In the genomic region with DNA sequence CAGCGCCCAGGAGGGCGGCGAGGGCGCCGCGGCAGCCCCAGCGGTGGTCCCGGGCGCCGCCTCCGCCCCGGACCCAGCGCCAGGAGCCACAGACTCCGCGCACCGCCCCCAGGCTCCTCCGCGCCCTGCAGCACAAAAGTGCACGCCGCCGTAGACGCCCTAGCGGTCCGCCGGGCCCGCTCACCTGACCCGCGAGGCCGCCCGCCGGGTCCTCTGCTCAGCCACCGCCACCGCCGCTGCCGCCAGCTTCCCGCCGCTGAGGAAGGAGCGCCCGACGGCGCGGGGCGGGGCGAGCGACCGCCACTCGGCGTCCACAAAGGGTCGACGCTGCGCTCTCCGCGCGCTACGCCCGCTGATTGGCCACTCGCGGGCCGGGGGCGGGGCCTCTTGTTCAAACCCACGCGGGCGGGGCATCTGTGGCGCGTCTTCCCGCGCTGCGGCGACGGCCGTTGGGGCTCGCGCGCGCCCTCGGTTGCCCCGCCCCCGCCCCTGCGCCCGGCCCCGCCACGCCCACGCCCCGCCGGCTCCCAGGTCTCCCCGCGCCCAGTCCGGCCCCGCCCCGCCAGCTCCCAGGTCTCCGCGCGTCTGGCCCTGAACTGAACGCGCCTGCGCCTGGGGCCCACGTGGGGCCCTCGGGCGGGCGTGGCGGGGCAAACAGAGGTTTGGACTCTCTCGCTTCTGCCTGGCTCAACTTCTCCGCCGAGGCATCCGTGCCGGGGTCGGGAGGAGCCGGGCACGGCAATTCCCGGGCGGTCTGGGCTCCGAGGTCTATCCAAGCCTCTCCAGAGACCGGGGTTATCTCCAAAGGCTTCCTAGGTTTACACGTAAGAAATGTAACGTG, we compare ENCODE assay signal across 1 cellular context.
TF ChIP-seq lines count a peak whose summit lies in the region.

A gene (minus strand): TSS at position 269 of the 841 bp plus-strand sequence. CDS start 9,154 bp downstream, outside the sequence.

TF ChIP-seq in HEK293, 187 proteins besides CTCF, POLR2A, EP300 and RAD21 (continued from another document and continues in another):
- TF ChIP-seq, protein P1, sequence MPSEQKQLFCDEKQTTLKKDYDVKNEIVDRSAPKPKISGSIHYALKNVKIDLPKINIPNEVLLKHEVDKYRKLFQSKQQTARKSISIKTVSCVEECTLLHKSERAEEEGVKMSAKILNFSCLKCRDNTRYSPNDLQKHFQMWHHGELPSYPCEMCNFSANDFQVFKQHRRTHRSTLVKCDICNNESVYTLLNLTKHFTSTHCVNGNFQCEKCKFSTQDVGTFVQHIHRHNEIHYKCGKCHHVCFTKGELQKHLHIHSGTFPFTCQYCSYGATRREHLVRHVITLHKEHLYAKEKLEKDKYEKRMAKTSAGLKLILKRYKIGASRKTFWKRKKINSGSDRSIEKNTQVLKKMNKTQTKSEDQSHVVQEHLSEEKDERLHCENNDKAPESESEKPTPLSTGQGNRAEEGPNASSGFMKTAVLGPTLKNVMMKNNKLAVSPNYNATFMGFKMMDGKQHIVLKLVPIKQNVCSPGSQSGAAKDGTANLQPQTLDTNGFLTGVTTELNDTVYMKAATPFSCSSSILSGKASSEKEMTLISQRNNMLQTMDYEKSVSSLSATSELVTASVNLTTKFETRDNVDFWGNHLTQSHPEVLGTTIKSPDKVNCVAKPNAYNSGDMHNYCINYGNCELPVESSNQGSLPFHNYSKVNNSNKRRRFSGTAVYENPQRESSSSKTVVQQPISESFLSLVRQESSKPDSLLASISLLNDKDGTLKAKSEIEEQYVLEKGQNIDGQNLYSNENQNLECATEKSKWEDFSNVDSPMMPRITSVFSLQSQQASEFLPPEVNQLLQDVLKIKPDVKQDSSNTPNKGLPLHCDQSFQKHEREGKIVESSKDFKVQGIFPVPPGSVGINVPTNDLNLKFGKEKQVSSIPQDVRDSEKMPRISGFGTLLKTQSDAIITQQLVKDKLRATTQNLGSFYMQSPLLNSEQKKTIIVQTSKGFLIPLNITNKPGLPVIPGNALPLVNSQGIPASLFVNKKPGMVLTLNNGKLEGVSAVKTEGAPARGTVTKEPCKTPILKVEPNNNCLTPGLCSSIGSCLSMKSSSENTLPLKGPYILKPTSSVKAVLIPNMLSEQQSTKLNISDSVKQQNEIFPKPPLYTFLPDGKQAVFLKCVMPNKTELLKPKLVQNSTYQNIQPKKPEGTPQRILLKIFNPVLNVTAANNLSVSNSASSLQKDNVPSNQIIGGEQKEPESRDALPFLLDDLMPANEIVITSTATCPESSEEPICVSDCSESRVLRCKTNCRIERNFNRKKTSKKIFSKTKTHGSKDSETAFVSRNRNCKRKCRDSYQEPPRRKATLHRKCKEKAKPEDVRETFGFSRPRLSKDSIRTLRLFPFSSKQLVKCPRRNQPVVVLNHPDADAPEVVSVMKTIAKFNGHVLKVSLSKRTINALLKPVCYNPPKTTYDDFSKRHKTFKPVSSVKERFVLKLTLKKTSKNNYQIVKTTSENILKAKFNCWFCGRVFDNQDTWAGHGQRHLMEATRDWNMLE (tag by site-specific recombination; conservative IDR thresholded peaks at IDR 0.05; ENCODE audit: low read depth), result no peak
- TF ChIP-seq ZNF324 (tag by site-specific recombination; IDR thresholded peaks at IDR 0.05), result no peak
- TF ChIP-seq ZNF768 (tag by site-specific recombination; IDR thresholded peaks at IDR 0.05), result no peak
- TF ChIP-seq, protein P2, sequence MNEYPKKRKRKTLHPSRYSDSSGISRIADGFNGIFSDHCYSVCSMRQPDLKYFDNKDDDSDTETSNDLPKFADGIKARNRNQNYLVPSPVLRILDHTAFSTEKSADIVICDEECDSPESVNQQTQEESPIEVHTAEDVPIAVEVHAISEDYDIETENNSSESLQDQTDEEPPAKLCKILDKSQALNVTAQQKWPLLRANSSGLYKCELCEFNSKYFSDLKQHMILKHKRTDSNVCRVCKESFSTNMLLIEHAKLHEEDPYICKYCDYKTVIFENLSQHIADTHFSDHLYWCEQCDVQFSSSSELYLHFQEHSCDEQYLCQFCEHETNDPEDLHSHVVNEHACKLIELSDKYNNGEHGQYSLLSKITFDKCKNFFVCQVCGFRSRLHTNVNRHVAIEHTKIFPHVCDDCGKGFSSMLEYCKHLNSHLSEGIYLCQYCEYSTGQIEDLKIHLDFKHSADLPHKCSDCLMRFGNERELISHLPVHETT (tag by site-specific recombination; IDR thresholded peaks at IDR 0.05), result no peak
- TF ChIP-seq, protein P3, sequence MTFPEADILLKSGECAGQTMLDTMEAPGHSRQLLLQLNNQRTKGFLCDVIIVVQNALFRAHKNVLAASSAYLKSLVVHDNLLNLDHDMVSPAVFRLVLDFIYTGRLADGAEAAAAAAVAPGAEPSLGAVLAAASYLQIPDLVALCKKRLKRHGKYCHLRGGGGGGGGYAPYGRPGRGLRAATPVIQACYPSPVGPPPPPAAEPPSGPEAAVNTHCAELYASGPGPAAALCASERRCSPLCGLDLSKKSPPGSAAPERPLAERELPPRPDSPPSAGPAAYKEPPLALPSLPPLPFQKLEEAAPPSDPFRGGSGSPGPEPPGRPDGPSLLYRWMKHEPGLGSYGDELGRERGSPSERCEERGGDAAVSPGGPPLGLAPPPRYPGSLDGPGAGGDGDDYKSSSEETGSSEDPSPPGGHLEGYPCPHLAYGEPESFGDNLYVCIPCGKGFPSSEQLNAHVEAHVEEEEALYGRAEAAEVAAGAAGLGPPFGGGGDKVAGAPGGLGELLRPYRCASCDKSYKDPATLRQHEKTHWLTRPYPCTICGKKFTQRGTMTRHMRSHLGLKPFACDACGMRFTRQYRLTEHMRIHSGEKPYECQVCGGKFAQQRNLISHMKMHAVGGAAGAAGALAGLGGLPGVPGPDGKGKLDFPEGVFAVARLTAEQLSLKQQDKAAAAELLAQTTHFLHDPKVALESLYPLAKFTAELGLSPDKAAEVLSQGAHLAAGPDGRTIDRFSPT (tag by site-specific recombination; IDR thresholded peaks at IDR 0.05), result no peak
- TF ChIP-seq, protein P4, sequence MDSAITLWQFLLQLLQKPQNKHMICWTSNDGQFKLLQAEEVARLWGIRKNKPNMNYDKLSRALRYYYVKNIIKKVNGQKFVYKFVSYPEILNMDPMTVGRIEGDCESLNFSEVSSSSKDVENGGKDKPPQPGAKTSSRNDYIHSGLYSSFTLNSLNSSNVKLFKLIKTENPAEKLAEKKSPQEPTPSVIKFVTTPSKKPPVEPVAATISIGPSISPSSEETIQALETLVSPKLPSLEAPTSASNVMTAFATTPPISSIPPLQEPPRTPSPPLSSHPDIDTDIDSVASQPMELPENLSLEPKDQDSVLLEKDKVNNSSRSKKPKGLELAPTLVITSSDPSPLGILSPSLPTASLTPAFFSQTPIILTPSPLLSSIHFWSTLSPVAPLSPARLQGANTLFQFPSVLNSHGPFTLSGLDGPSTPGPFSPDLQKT (IDR thresholded peaks at IDR 0.05; ENCODE audit: borderline replicate concordance, low read depth, low read length), result no peak
- TF ChIP-seq SP3 (tag by site-specific recombination; IDR thresholded peaks at IDR 0.05), result peak; percentile 58
- TF ChIP-seq, protein P5, sequence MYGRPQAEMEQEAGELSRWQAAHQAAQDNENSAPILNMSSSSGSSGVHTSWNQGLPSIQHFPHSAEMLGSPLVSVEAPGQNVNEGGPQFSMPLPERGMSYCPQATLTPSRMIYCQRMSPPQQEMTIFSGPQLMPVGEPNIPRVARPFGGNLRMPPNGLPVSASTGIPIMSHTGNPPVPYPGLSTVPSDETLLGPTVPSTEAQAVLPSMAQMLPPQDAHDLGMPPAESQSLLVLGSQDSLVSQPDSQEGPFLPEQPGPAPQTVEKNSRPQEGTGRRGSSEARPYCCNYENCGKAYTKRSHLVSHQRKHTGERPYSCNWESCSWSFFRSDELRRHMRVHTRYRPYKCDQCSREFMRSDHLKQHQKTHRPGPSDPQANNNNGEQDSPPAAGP (tag by site-specific recombination; IDR thresholded peaks at IDR 0.05), result no peak
- no peak for TF ChIP-seq TCF7L2 (IDR thresholded peaks at IDR 0.05; ENCODE audit: borderline replicate concordance, low read depth, low read length)
- TF ChIP-seq ZNF24 (tag by site-specific recombination; IDR thresholded peaks at IDR 0.05), result no peak
- no peak for TF ChIP-seq ZNF223 (tag by site-specific recombination; IDR thresholded peaks at IDR 0.05)
- no peak for TF ChIP-seq GLI2 (tag by site-specific recombination; IDR thresholded peaks at IDR 0.05; ENCODE audit: borderline replicate concordance, low read depth)
- TF ChIP-seq ZSCAN16 (tag by site-specific recombination; IDR thresholded peaks at IDR 0.05), result no peak
- TF ChIP-seq, protein P6, sequence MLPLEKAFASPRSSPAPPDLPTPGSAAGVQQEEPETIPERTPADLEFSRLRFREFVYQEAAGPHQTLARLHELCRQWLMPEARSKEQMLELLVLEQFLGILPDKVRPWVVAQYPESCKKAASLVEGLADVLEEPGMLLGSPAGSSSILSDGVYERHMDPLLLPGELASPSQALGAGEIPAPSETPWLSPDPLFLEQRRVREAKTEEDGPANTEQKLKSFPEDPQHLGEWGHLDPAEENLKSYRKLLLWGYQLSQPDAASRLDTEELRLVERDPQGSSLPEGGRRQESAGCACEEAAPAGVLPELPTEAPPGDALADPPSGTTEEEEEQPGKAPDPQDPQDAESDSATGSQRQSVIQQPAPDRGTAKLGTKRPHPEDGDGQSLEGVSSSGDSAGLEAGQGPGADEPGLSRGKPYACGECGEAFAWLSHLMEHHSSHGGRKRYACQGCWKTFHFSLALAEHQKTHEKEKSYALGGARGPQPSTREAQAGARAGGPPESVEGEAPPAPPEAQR (tag by site-specific recombination; IDR thresholded peaks at IDR 0.05), result no peak
- no peak for TF ChIP-seq ZNF16 (tag by site-specific recombination; IDR thresholded peaks at IDR 0.05; ENCODE audit: low read depth)
- TF ChIP-seq ZXDB (tag by site-specific recombination; IDR thresholded peaks at IDR 0.05), result no peak
- no peak for TF ChIP-seq ZNF214 (tag by site-specific recombination; IDR thresholded peaks at IDR 0.05; ENCODE audit: borderline replicate concordance)
- TF ChIP-seq ZNF654 (tag by site-specific recombination; IDR thresholded peaks at IDR 0.05; ENCODE audit: low read depth), result no peak
- TF ChIP-seq ZNF416 (tag by site-specific recombination; IDR thresholded peaks at IDR 0.05), result no peak
- TF ChIP-seq, protein P7, sequence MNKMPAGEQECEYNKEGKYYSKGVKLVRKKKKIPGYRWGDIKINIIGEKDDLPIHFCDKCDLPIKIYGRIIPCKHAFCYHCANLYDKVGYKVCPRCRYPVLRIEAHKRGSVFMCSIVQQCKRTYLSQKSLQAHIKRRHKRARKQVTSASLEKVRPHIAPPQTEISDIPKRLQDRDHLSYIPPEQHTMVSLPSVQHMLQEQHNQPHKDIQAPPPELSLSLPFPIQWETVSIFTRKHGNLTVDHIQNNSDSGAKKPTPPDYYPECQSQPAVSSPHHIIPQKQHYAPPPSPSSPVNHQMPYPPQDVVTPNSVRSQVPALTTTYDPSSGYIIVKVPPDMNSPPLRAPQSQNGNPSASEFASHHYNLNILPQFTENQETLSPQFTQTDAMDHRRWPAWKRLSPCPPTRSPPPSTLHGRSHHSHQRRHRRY (tag by site-specific recombination; IDR thresholded peaks at IDR 0.05), result no peak
- no peak for TF ChIP-seq YY2 (tag by site-specific recombination; IDR thresholded peaks at IDR 0.05)
- no peak for TF ChIP-seq ZNF140 (tag by site-specific recombination; IDR thresholded peaks at IDR 0.05)
- no peak for TF ChIP-seq ZNF791 (tag by site-specific recombination; IDR thresholded peaks at IDR 0.05)
- TF ChIP-seq, protein P8, sequence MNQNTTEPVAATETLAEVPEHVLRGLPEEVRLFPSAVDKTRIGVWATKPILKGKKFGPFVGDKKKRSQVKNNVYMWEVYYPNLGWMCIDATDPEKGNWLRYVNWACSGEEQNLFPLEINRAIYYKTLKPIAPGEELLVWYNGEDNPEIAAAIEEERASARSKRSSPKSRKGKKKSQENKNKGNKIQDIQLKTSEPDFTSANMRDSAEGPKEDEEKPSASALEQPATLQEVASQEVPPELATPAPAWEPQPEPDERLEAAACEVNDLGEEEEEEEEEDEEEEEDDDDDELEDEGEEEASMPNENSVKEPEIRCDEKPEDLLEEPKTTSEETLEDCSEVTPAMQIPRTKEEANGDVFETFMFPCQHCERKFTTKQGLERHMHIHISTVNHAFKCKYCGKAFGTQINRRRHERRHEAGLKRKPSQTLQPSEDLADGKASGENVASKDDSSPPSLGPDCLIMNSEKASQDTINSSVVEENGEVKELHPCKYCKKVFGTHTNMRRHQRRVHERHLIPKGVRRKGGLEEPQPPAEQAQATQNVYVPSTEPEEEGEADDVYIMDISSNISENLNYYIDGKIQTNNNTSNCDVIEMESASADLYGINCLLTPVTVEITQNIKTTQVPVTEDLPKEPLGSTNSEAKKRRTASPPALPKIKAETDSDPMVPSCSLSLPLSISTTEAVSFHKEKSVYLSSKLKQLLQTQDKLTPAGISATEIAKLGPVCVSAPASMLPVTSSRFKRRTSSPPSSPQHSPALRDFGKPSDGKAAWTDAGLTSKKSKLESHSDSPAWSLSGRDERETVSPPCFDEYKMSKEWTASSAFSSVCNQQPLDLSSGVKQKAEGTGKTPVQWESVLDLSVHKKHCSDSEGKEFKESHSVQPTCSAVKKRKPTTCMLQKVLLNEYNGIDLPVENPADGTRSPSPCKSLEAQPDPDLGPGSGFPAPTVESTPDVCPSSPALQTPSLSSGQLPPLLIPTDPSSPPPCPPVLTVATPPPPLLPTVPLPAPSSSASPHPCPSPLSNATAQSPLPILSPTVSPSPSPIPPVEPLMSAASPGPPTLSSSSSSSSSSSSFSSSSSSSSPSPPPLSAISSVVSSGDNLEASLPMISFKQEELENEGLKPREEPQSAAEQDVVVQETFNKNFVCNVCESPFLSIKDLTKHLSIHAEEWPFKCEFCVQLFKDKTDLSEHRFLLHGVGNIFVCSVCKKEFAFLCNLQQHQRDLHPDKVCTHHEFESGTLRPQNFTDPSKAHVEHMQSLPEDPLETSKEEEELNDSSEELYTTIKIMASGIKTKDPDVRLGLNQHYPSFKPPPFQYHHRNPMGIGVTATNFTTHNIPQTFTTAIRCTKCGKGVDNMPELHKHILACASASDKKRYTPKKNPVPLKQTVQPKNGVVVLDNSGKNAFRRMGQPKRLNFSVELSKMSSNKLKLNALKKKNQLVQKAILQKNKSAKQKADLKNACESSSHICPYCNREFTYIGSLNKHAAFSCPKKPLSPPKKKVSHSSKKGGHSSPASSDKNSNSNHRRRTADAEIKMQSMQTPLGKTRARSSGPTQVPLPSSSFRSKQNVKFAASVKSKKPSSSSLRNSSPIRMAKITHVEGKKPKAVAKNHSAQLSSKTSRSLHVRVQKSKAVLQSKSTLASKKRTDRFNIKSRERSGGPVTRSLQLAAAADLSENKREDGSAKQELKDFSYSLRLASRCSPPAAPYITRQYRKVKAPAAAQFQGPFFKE (tag by site-specific recombination; IDR thresholded peaks at IDR 0.05; ENCODE audit: borderline replicate concordance), result no peak
- TF ChIP-seq, protein P9, sequence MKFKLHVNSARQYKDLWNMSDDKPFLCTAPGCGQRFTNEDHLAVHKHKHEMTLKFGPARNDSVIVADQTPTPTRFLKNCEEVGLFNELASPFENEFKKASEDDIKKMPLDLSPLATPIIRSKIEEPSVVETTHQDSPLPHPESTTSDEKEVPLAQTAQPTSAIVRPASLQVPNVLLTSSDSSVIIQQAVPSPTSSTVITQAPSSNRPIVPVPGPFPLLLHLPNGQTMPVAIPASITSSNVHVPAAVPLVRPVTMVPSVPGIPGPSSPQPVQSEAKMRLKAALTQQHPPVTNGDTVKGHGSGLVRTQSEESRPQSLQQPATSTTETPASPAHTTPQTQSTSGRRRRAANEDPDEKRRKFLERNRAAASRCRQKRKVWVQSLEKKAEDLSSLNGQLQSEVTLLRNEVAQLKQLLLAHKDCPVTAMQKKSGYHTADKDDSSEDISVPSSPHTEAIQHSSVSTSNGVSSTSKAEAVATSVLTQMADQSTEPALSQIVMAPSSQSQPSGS (tag by site-specific recombination; IDR thresholded peaks at IDR 0.05; ENCODE audit: low read depth), result no peak
